Comparison of ENCODE assay signal across 25 cellular contexts in the genomic region with DNA sequence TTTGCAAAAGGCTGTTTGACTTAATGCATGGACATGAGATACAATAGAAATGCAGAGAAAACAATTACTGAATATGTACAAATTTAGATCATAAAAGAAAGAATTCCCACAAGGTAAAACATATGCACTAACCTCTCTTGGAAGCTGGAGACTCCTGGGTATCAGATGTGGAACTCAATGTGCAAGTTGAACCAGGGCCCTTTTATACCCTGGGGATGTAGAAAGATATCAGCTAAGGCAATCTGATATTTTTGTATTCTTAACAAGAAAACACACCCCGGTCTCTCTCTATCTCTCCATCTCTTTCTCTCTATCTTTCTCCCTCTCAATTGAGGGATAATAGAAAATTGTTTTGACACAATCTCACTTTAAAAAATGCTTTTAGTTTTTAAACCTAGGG. TPM values are rescaled to one million over a fixed set of nuclear protein-coding genes. Genes with fewer than 3 reads are reported as not detected.
DNase-seq lines count a peak whose midpoint lies in the region; ATAC-seq, FAIRE-seq and TF ChIP-seq lines count a peak whose summit lies in the region.
"Had no signal": no experiment of that assay in that cellular context is flagged by ENCODE, and none has a peak within 500 bp of the region (broad histone marks: within the 10 kb centered on the region; RNA-seq: fewer than 3 reads in every experiment).

A gene (minus strand): TSS at position 176 of the 400 bp plus-strand sequence. CDS start 1,136 bp downstream, outside the sequence.

- H3K9me3 ChIP-seq in heart right ventricle (no peaks in the 10 kb centered on the region), neural cell (ENCODE audit: low read length) (no peaks in the 10 kb centered on the region), gastrocnemius medialis (no peaks in the 10 kb centered on the region), pancreas (no peaks in the 10 kb centered on the region)
- H3K9me3 ChIP-seq: HAP-1 had no signal

- intact Hi-C loops in heart right ventricle (cut with DNase I), result no loop called here
- intact Hi-C loops in cardiac septum (cut with DNase I), result no loop called here
- intact Hi-C loops in gastrocnemius medialis (cut with DNase I; ENCODE audit: low total_unique reads), result loop anchor here (2.0 to 5.0 kb wide), 2 partner anchors 23 to 153 kb away; a partner anchor contains a TSS
- intact Hi-C loops in pancreas (cut with DNase I), result no loop called here

- no peak within 1 kb of the TSS for H3K4me3 ChIP-seq in heart right ventricle
- H3K4me3 ChIP-seq in neural cell (ENCODE audit: low read length), result no peak within 1 kb of the TSS
- H3K4me3 ChIP-seq in gastrocnemius medialis, result peak within 1 kb of the TSS in 3 of 4 donors; percentile 39 to 47 (median 40)
- H3K4me3 ChIP-seq in pancreas, result no peak within 1 kb of the TSS
- H3K4me3 ChIP-seq: HAP-1 had no signal

- no peaks in the 10 kb centered on the region for H3K4me1 Mint-ChIP-seq in neural crest cell
- H3K4me1 Mint-ChIP-seq: CD4-positive, alpha-beta memory T cell had no signal

- no peak within 1 kb of the TSS for H3K4me3 Mint-ChIP-seq in neural crest cell
- H3K4me3 Mint-ChIP-seq: CD4-positive, alpha-beta memory T cell; HFFc6 had no signal

- TF ChIP-seq POLR2A in gastrocnemius medialis (IDR thresholded peaks at IDR 0.05), result peak; percentile 26 to 70

- no peak within 1 kb of the TSS for H3K9ac ChIP-seq in neural cell (ENCODE audit: low read length)

- no peak within 1 kb of the TSS for H2AFZ ChIP-seq in neural cell (ENCODE audit: low read depth, low read length)

- no peaks in the 10 kb centered on the region for H4K20me1 ChIP-seq in neural cell (ENCODE audit: insufficient read depth)

- no peaks in the 10 kb centered on the region for H3K9me3 Mint-ChIP-seq in neural crest cell
- H3K9me3 Mint-ChIP-seq: CD4-positive, alpha-beta memory T cell; HFFc6 had no signal

- H3K36me3 Mint-ChIP-seq in neural crest cell (ENCODE audit: low read depth), result peaks cover 4% of the 10 kb centered on the region

- no peak for TF ChIP-seq EP300 in neural cell (conservative IDR thresholded peaks at IDR 0.05; ENCODE audit: poor library complexity, severe bottlenecking)

- FAIRE-seq in pancreas (lab: Jason Lieb, UNC), result no peak
- FAIRE-seq: GM12891, GM18507, H54 had no signal

- no peaks in the 10 kb centered on the region for H3F3A ChIP-seq in neural cell (ENCODE audit: insufficient read depth, low read length, poor library complexity, severe bottlenecking)

- H3K27ac Mint-ChIP-seq in neural crest cell (ENCODE audit: unreplicated experiment), result peak within 1 kb of the TSS; percentile 68
- H3K27ac Mint-ChIP-seq: HFFc6 had no signal

- no peaks in the 10 kb centered on the region for H3K9me2 ChIP-seq in neural cell (ENCODE audit: insufficient read depth, low read length)

- no peaks in the 10 kb centered on the region for H3K27me3 Mint-ChIP-seq in neural crest cell (ENCODE audit: low read depth)
- H3K27me3 Mint-ChIP-seq: CD4-positive, alpha-beta memory T cell had no signal

- in situ Hi-C loops in gastrocnemius medialis (cut with MboI; ENCODE audit: low sequenced_read_pairs in 4 of 4), result no loop called here

- H3K4me1 ChIP-seq in heart right ventricle, result peaks cover 0 to 8% (median 0%) of the 10 kb centered on the region in 9 donors
- peaks cover 37 to 38% of the 10 kb centered on the region in 2 donors for H3K4me1 ChIP-seq in gastrocnemius medialis
- no peaks in the 10 kb centered on the region for H3K4me1 ChIP-seq in pancreas

- TF ChIP-seq CTCF in heart right ventricle (IDR thresholded peaks at IDR 0.05) (no peak), neural cell (IDR thresholded peaks at IDR 0.05; ENCODE audit: poor library complexity, severe bottlenecking) (no peak), neural crest cell (conservative IDR thresholded peaks at IDR 0.05) (no peak), gastrocnemius medialis (IDR thresholded peaks at IDR 0.05 in 4 of 5, conservative IDR thresholded peaks at IDR 0.05 in 1 of 5) (no peak), pancreas (IDR thresholded peaks at IDR 0.05) (no peak)

- no peak within 1 kb of the TSS for H3K4me2 ChIP-seq in neural cell (ENCODE audit: low read length)

- no peaks in the 10 kb centered on the region for H3K36me3 ChIP-seq in heart right ventricle
- H3K36me3 ChIP-seq in neural cell (ENCODE audit: insufficient read depth, low read length), result no peaks in the 10 kb centered on the region
- peaks cover 0 to 10% of the 10 kb centered on the region in 2 donors for H3K36me3 ChIP-seq in gastrocnemius medialis
- H3K36me3 ChIP-seq in pancreas, result no peaks in the 10 kb centered on the region
- H3K36me3 ChIP-seq: HAP-1 had no signal

- no peak for TF ChIP-seq RAD21 in neural cell (conservative IDR thresholded peaks at IDR 0.05)

- H3K27ac ChIP-seq in heart right ventricle (peak within 1 kb of the TSS in 7 of 10 donors; percentile 8 to 78 (median 62)), neural cell (ENCODE audit: low read length) (peak within 1 kb of the TSS; percentile 5), gastrocnemius medialis (peak within 1 kb of the TSS; percentile 85 to 95 (median 90)), pancreas (no peak within 1 kb of the TSS)

- H3K27me3 ChIP-seq in heart right ventricle (no peaks in the 10 kb centered on the region), neural cell (ENCODE audit: insufficient read depth, low read depth, low read length) (no peaks in the 10 kb centered on the region), gastrocnemius medialis (no peaks in the 10 kb centered on the region), pancreas (no peaks in the 10 kb centered on the region)

- 46 to 68% methylated on average over 1 of the region's 1 CpG for WGBS in heart right ventricle, 2 donors
- WGBS in pancreas, 2 donors, result 71 to 80% methylated on average over 1 of the region's 1 CpG

- ATAC-seq in heart right ventricle, result no peak
- ATAC-seq in gastrocnemius medialis, result peak; percentile 67 to 77
- ATAC-seq in pancreas, result no peak
- no peak for ATAC-seq in GM19324 (IDR thresholded peaks at IDR 0.05; ENCODE audit: low FRiP score, unreplicated experiment)

- no peak for DNase-seq in heart right ventricle
- no peak for DNase-seq in cardiac septum (ENCODE audit: low spot score)
- no peak for DNase-seq in neural crest cell (ENCODE audit: low read depth, low spot score)
- DNase-seq in gastrocnemius medialis, result no peak
- DNase-seq in pancreas, result no peak
- DNase-seq: C1 segment of cervical spinal cord; Calu3; CD4-positive, alpha-beta memory T cell; COR-L47; DMS53; DMS79 treated with DMSO at 0.1 percent for 48 hours; GF-D8; GOT3; HFFc6 had no signal

- no peaks in the 10 kb centered on the region for H3K79me2 ChIP-seq in neural cell (replicated peaks; ENCODE audit: insufficient read depth, low read length)

TF ChIP-seq in neural cell, 6 proteins besides CTCF, POLR2A, EP300 and RAD21:
- TF ChIP-seq MXI1 (conservative IDR thresholded peaks at IDR 0.05; ENCODE audit: poor library complexity, severe bottlenecking), result no peak
- no peak for TF ChIP-seq POLR2AphosphoS5 (IDR thresholded peaks at IDR 0.05)
- TF ChIP-seq, protein P1, sequence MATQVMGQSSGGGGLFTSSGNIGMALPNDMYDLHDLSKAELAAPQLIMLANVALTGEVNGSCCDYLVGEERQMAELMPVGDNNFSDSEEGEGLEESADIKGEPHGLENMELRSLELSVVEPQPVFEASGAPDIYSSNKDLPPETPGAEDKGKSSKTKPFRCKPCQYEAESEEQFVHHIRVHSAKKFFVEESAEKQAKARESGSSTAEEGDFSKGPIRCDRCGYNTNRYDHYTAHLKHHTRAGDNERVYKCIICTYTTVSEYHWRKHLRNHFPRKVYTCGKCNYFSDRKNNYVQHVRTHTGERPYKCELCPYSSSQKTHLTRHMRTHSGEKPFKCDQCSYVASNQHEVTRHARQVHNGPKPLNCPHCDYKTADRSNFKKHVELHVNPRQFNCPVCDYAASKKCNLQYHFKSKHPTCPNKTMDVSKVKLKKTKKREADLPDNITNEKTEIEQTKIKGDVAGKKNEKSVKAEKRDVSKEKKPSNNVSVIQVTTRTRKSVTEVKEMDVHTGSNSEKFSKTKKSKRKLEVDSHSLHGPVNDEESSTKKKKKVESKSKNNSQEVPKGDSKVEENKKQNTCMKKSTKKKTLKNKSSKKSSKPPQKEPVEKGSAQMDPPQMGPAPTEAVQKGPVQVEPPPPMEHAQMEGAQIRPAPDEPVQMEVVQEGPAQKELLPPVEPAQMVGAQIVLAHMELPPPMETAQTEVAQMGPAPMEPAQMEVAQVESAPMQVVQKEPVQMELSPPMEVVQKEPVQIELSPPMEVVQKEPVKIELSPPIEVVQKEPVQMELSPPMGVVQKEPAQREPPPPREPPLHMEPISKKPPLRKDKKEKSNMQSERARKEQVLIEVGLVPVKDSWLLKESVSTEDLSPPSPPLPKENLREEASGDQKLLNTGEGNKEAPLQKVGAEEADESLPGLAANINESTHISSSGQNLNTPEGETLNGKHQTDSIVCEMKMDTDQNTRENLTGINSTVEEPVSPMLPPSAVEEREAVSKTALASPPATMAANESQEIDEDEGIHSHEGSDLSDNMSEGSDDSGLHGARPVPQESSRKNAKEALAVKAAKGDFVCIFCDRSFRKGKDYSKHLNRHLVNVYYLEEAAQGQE (IDR thresholded peaks at IDR 0.05; ENCODE audit: borderline replicate concordance), result no peak
- TF ChIP-seq SMC3 (conservative IDR thresholded peaks at IDR 0.05; ENCODE audit: poor library complexity), result no peak
- no peak for TF ChIP-seq TAF1 (IDR thresholded peaks at IDR 0.05; ENCODE audit: low read depth)
- TF ChIP-seq EZH2 (IDR thresholded peaks at IDR 0.05; ENCODE audit: borderline replicate concordance, insufficient read depth, low read length, poor library complexity, severe bottlenecking), result no peak

RNA-seq across cellular contexts. Expression of the gene that starts here (rescaled TPM):
- 1 to 10 TPM in 1 of 10 donors, under 1 TPM in 5, not detected in 4; 0.35 to 1.2 (median 0.49) TPM for total RNA-seq in heart right ventricle
- under 1 TPM; 0.07 to 0.22 TPM for polyA plus RNA-seq in heart right ventricle
- total RNA-seq in cardiac septum, result 0.51 TPM
- 0.24 TPM in 1 of 2 replicates, not detected in the other for polyA plus RNA-seq in neural cell
- not detected in 2 replicates for polyA minus RNA-seq in neural cell
- total RNA-seq in neural crest cell, result not detected in 2 replicates
- 100 to 1,000 TPM in 2 of 4 donors, 10 to 100 TPM in 2; 43.7 to 204 (median 86.7) TPM for total RNA-seq in gastrocnemius medialis
- total RNA-seq in pancreas, result not detected
- polyA plus RNA-seq in pancreas, result under 1 TPM; 0.14 to 0.15 TPM
- total RNA-seq: A172; A673; Calu3; CD4-positive, alpha-beta memory T cell; Daoy; G401; HFFc6 had no signal
- polyA plus RNA-seq: BJ; CD4-positive, alpha-beta memory T cell had no signal

Comparison
In these comparisons a context has a peak if more than half of its experiments do, and no peak if none do; other contexts are left out.
1. RNA of the gene that starts here (total RNA-seq): 43.7 to 204 TPM in gastrocnemius medialis; 0.51 TPM in cardiac septum (single experiment), 0.35 to 1.2 TPM in heart right ventricle, not detected in neural crest cell and not detected in pancreas; every median in the first group is over 10 times any median in the second.
2. ATAC-seq: peak in gastrocnemius medialis (2 of 2); none in heart right ventricle (0 of 8), pancreas (0 of 4) and GM19324 (single experiment).
3. H3K27ac ChIP-seq: peak in heart right ventricle (7 of 10), neural cell (single experiment) and gastrocnemius medialis (4 of 4); none in pancreas (0 of 4).
4. H3K4me3 ChIP-seq: peak in gastrocnemius medialis (3 of 4); none in heart right ventricle (0 of 10), neural cell (single experiment) and pancreas (0 of 4).